32 cellular contexts compared by ENCODE assay signal in the genomic region with DNA sequence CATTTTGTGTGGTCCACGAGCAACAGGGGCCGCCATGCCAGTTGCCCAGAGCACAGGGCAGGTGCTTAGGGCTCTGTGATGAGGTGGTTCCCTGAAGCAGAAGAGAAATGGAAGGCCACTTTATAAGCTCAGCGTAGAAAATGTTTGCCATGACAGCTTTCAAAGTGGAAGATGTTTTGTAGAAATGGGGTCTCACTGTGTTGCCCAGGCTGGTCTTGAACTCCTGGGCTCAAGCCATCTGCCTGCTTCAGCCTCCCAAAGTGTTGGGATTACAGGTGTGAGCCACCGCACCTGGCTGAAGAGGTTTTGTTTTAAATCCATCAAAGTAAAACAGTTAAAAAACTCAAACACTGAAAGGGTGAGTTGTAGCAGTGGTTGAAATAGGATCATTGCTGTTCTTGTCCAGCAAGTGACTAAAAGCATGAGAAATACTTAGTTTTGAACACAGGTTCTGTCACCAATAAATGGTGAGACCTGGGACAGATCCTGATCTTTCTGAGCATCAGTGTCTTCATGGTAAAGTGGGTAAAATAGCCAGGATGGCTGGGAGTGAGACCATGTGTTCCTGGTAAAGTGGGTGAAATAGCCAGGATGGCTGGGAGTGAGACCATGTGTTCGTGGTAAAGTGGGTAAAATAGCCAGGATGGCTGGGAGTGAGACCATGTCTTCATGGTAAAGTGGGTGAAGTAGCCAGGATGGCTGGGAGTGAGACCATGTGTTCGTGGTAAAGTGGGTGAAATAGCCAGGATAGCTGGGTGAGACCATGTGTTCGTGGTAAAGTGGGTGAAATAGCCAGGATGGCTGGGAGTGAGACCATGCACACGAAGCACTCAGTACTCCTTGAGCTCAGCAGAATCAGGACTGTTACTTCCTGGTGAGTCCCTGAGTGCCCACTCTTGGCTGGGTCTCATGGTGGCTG. TPM values are rescaled to one million over a fixed set of nuclear protein-coding genes. Genes with fewer than 3 reads are reported as not detected.
DNase-seq lines count a peak whose midpoint lies in the region; ATAC-seq, FAIRE-seq and TF ChIP-seq lines count a peak whose summit lies in the region.
"Had no signal": no experiment of that assay in that cellular context is flagged by ENCODE, and none has a peak within 500 bp of the region (broad histone marks: within the 10 kb centered on the region; RNA-seq: fewer than 3 reads in every experiment).

No MANE protein-coding gene starts in this region.

- H2AFZ ChIP-seq in HepG2 (ENCODE audit: low read length) = no peak overlapping the region

- H3K4me1 ChIP-seq in HepG2 (ENCODE audit: insufficient read depth, low read length) = peaks cover 11% of the 10 kb centered on the region; the same call in 1 of the 2 replicates
- no peaks in the 10 kb centered on the region for H3K4me1 ChIP-seq in right lobe of liver
- H3K4me1 ChIP-seq: breast epithelium, Peyer's patch had no signal

- FAIRE-seq in HepG2 (lab: Jason Lieb, UNC) = peak; percentile 36
- peak; percentile 23 for FAIRE-seq in urothelium cell line (lab: Jason Lieb, UNC)
- FAIRE-seq: kidney had no signal

- H3K27me3 Mint-ChIP-seq in WTC11 (ENCODE audit: low read depth) = no peaks in the 10 kb centered on the region
- H3K27me3 Mint-ChIP-seq: naive B cell had no signal

- POLR2A ChIA-PET in HepG2 (lab: Yijun Ruan, JAX) = no interaction called here
- POLR2A ChIA-PET in WTC11 (lab: Charles Lee) = interaction anchor here (0.5 kb wide), 2 partner anchors 27 to 291 kb away, joined by 4 to 5 read pairs; no protein-coding TSS in a partner anchor

- ATAC-seq in HepG2 = peak; percentile 22; the same call in 1 of the 3 replicates
- no peak for ATAC-seq in right lobe of liver
- ATAC-seq in WTC11 = no peak
- ATAC-seq in HG03135 (IDR thresholded peaks at IDR 0.05; ENCODE audit: unreplicated experiment) = no peak
- ATAC-seq: activated T-cell treated with anti-CD3 and anti-CD28 coated beads, Interleukin-2, amount 50 U/mL, for 72 hours; left ventricle myocardium superior; right cardiac atrium had no signal

- in situ Hi-C loops in HepG2 (cut with HindIII; ENCODE audit: extremely low pct_ligation_motif_present, low pct_unique_long_range_greater_than_20kb) = no loop called here

- H3K79me2 ChIP-seq in HepG2 (ENCODE audit: insufficient read depth, low read length) = no peaks in the 10 kb centered on the region

- no peak overlapping the region for H3K4me3 ChIP-seq in HepG2 (replicated peaks in 1 of 3; ENCODE audit: insufficient read depth in 1 of 3, low read depth in 2 of 3, low read length in 3 of 3)
- no peak overlapping the region for H3K4me3 ChIP-seq in right lobe of liver
- H3K4me3 ChIP-seq: breast epithelium, coronary artery, Peyer's patch had no signal

- H3K4me2 ChIP-seq in HepG2 (ENCODE audit: low read depth, low read length) = no peak overlapping the region

- H3K9me3 ChIP-seq in HepG2 (ENCODE audit: low read length) = no peaks in the 10 kb centered on the region
- H3K9me3 ChIP-seq in right lobe of liver = no peaks in the 10 kb centered on the region
- H3K9me3 ChIP-seq: breast epithelium, neutrophil, Peyer's patch had no signal

- CTCF ChIA-PET in HepG2 (lab: Yijun Ruan, JAX; ENCODE audit: low intra/inter-chr PET ratio, low total read pairs) = no interaction called here
- CTCF ChIA-PET in WTC11 (lab: Charles Lee) = interaction anchor here (0.6 kb wide), 1 partner anchor 220 kb away, joined by 4 read pairs; no protein-coding TSS in a partner anchor

- TF ChIP-seq EP300 in HepG2 (IDR thresholded peaks at IDR 0.05; ENCODE audit: low read depth in 2 of 2, low read length in 2 of 2) (no peak), HepG2 (CRISPR knock-in tag; IDR thresholded peaks at IDR 0.05; ENCODE audit: borderline replicate concordance) (no peak)

- H3K27ac ChIP-seq in HepG2 (ENCODE audit: extremely low read length, insufficient read depth, low read length) (no peak overlapping the region), right lobe of liver (no peak overlapping the region)
- H3K27ac ChIP-seq: breast epithelium, coronary artery, neutrophil, Peyer's patch, VCaP had no signal

- intact Hi-C loops in HepG2 (cut with micrococcal nuclease; ENCODE audit: unreplicated experiment) = no loop called here
- intact Hi-C loops in right lobe of liver (cut with DNase I) = no loop called here

- no peak for TF ChIP-seq RAD21 in HepG2 (CRISPR knock-in tag; IDR thresholded peaks at IDR 0.05)

- H3K4me3 Mint-ChIP-seq in WTC11 = no peak overlapping the region
- H3K4me3 Mint-ChIP-seq: activated T-cell treated with anti-CD3 and anti-CD28 coated beads, Interleukin-2, amount 50 U/mL, for 72 hours; mesothelial cell of epicardium; naive B cell had no signal

- 94% methylated on average over 8 of the region's 8 CpGs for whole genome bisulfite sequencing in HepG2 (ENCODE audit: low lambda C conversion rate)
- 94% methylated on average over 6 of the region's 8 CpGs for WGBS in right lobe of liver (ENCODE audit: insufficient coverage, low coverage, low lambda C conversion rate, missing lambda C conversion rate)

- peaks cover 4 to 15% of the 10 kb centered on the region in 2 experiments; a peak in 4 of 5 replicates for H3K36me3 ChIP-seq in HepG2 (replicated peaks in 1 of 2; ENCODE audit: control insufficient read depth in 1 of 2, insufficient read depth in 2 of 2, low read length in 2 of 2)
- H3K36me3 ChIP-seq in right lobe of liver = no peaks in the 10 kb centered on the region
- H3K36me3 ChIP-seq: breast epithelium had no signal

- no peak overlapping the region for H3K9ac ChIP-seq in HepG2 (ENCODE audit: insufficient read depth, low read depth, low read length)

- TF ChIP-seq CTCF in HepG2 (CRISPR knock-in tag; IDR thresholded peaks at IDR 0.05) (no peak), right lobe of liver (IDR thresholded peaks at IDR 0.05) (no peak), WTC11 (IDR thresholded peaks at IDR 0.05) (no peak)

- H3K4me1 Mint-ChIP-seq in WTC11 = no peaks in the 10 kb centered on the region
- H3K4me1 Mint-ChIP-seq: mesothelial cell of epicardium had no signal

- H3K27me3 ChIP-seq in HepG2 (ENCODE audit: control insufficient read depth in 1 of 2, insufficient read depth in 2 of 2, low read length in 2 of 2) (no peaks in the 10 kb centered on the region), right lobe of liver (no peaks in the 10 kb centered on the region)
- H3K27me3 ChIP-seq: breast epithelium, neutrophil, Peyer's patch had no signal

- H3K9me3 Mint-ChIP-seq in WTC11 = no peaks in the 10 kb centered on the region
- H3K9me3 Mint-ChIP-seq: activated T-cell treated with anti-CD3 and anti-CD28 coated beads, Interleukin-2, amount 50 U/mL, for 72 hours; mesothelial cell of epicardium; naive B cell had no signal

- H4K20me1 ChIP-seq in HepG2 (ENCODE audit: insufficient read depth, low read length) = no peaks in the 10 kb centered on the region

- peak overlapping the region; percentile 41 for H3K27ac Mint-ChIP-seq in WTC11
- H3K27ac Mint-ChIP-seq: activated T-cell treated with anti-CD3 and anti-CD28 coated beads, Interleukin-2, amount 50 U/mL, for 72 hours; mesothelial cell of epicardium had no signal

- BruUV-seq in HepG2 (replicated peaks; lab: Mats Ljungman, UMichigan) = no TSS peak

- TF ChIP-seq POLR2A in HepG2 (IDR thresholded peaks at IDR 0.05; ENCODE audit: insufficient read depth in 1 of 2, low read depth in 2 of 2, low read length in 2 of 2) (no peak), right lobe of liver (IDR thresholded peaks at IDR 0.05) (no peak)

- H3K36me3 Mint-ChIP-seq in WTC11 = peaks cover 16% of the 10 kb centered on the region
- H3K36me3 Mint-ChIP-seq: naive B cell had no signal

- DNase-seq in HepG2 (ENCODE audit: low spot score) (no peak), right lobe of liver (no peak), WTC11 (ENCODE audit: low spot score) (no peak), islet precursor cell (peak; percentile 29), urothelium cell line (ENCODE audit: low spot score) (no peak), cerebellar cortex (ENCODE audit: low spot score) (no peak), RPMI8226 (no peak)
- DNase-seq: activated CD4-positive, alpha-beta T cell treated with anti-CD3 and anti-CD28 coated beads for 48 hours; activated naive CD4-positive, alpha-beta T cell treated with Interleukin-2 at 50 U/mL for 16 hours; activated T-cell treated with anti-CD3 and anti-CD28 coated beads, Interleukin-2, amount 50 U/mL, for 72 hours; effector memory CD4-positive, alpha-beta T cell; H7; Kasumi-1; kidney; left ventricle myocardium superior; MV-4-11; naive B cell; NCI-H1436 treated with DMSO at 0.1 percent for 48 hours; NCI-H2081 treated with DMSO at 0.1 percent for 48 hours; NCI-H226; NCI-H526 treated with DMSO at 0.1 percent for 48 hours; Peyer's patch; posterior cingulate gyrus; right cardiac atrium; T-helper 9 cell; trophoblast cell had no signal

TF ChIP-seq in HepG2, 621 proteins besides CTCF, POLR2A, EP300 and RAD21 (continues in another document):
- peak; percentile 75 for TF ChIP-seq ZNF121 (CRISPR knock-in tag; IDR thresholded peaks at IDR 0.05)

TF ChIP-seq in WTC11, 78 proteins besides CTCF, POLR2A, EP300 and RAD21:
- TF ChIP-seq NR3C1 (CRISPR knock-in tag; conservative IDR thresholded peaks at IDR 0.05; ENCODE audit: low read depth) (no peak), ZNF121 (CRISPR knock-in tag; IDR thresholded peaks at IDR 0.05) (peak; percentile 70)

RNA-seq across cellular contexts. Expression of gene BANP, which starts 46.0 kb away (rescaled TPM):
- total RNA-seq in HepG2 (2016; rRNA removed; fragmentation: Illumina TruSeq; extraction: Trizol) = 13.0 and 20.2 TPM in 2 replicates
- total RNA-seq in HepG2 (2016; cell fraction: cytosol; rRNA removed; fragmentation: Illumina TruSeq; extraction: Trizol; ENCODE audit: low read depth) = 63.3 and 63.4 TPM in 2 replicates
- total RNA-seq in HepG2 (2016; cell fraction: insoluble cytoplasmic fraction; rRNA removed; fragmentation: Illumina TruSeq; extraction: Trizol) = 11.2 and 21.0 TPM in 2 replicates
- 26.8 and 28.3 TPM in 2 replicates for total RNA-seq in HepG2 (2016; cell fraction: membrane; rRNA removed; fragmentation: Illumina TruSeq; extraction: Trizol)
- total RNA-seq in HepG2 (2016; cell fraction: nucleus; rRNA removed; fragmentation: Illumina TruSeq; extraction: Trizol) = 25.5 and 26.4 TPM in 2 replicates
- 23.8 and 24.6 TPM in 2 replicates for polyA plus RNA-seq in HepG2 (2011; rRNA removed)
- 21.1 and 26.1 TPM in 2 replicates for polyA plus RNA-seq in HepG2 (2011; cell fraction: cytosol; rRNA removed)
- 58.9 and 72.7 TPM in 2 replicates for polyA plus RNA-seq in HepG2 (2011; cell fraction: nucleus; rRNA removed)
- polyA plus RNA-seq in HepG2 (2012) = 16.2 and 18.3 TPM in 2 replicates
- polyA plus RNA-seq in HepG2 (2016; cell fraction: cytosol; fragmentation: Illumina TruSeq; extraction: Trizol; ENCODE audit: low read depth) = 6.1 and 6.3 TPM in 2 replicates
- polyA plus RNA-seq in HepG2 (2016; cell fraction: insoluble cytoplasmic fraction; fragmentation: Illumina TruSeq; extraction: Trizol; ENCODE audit: low read depth) = 10.3 and 13.0 TPM in 2 replicates
- 7.4 and 8.4 TPM in 2 replicates for polyA plus RNA-seq in HepG2 (2016; cell fraction: membrane; fragmentation: Illumina TruSeq; extraction: Trizol; ENCODE audit: low read depth)
- polyA plus RNA-seq in HepG2 (2016; cell fraction: nucleus; fragmentation: Illumina TruSeq; extraction: Trizol; ENCODE audit: insufficient read depth, low read depth) = 24.7 and 27.2 TPM in 2 replicates
- 44.9 and 76.3 TPM in 2 replicates for polyA minus RNA-seq in HepG2 (2011; rRNA and poly(A)+ RNA removed; ENCODE audit: low replicate concordance)
- polyA minus RNA-seq in HepG2 (2011; cell fraction: cytosol; rRNA and poly(A)+ RNA removed) = 24.6 and 25.1 TPM in 2 replicates
- 76.5 and 78.6 TPM in 2 replicates for polyA minus RNA-seq in HepG2 (2011; cell fraction: nucleus; rRNA and poly(A)+ RNA removed)
- total RNA-seq in right lobe of liver = 10 to 100 TPM; 11.2 to 20.7 (median 18.8) TPM
- total RNA-seq in WTC11 (2021) = 29.1 to 34.5 TPM (median 33.3 TPM) in 3 replicates

Comparison
In these comparisons a context has a peak if more than half of its experiments do, and no peak if none do; other contexts are left out.
1. Of the 50 proteins assayed by ChIP-seq in both HepG2 and WTC11: peak only in HepG2: none; only in WTC11: none; in both: ZNF121; in neither: 49.